In the genomic region with DNA sequence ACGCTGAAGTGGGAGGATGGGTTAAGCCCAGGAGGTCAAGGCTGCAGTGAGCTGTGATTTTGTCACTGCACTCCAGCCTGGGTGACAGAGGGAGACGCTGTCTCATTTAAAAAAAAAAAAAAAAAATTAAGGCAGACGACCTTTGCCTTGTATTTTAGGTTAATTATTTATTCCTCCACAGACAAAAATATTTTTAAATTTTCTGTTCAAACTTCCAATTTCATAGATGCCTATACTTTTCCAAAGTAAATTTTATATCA, we compare ENCODE assay signal across 26 cellular contexts. TPM values are rescaled to one million over a fixed set of nuclear protein-coding genes. Genes with fewer than 3 reads are reported as not detected.
DNase-seq lines count a peak whose midpoint lies in the region; ATAC-seq, FAIRE-seq and TF ChIP-seq lines count a peak whose summit lies in the region.
"Had no signal": no experiment of that assay in that cellular context is flagged by ENCODE, and none has a peak within 500 bp of the region (broad histone marks: within the 10 kb centered on the region; RNA-seq: fewer than 3 reads in every experiment).

No MANE protein-coding gene starts in this region.

- peaks cover 17% of the 10 kb centered on the region for H3K4me1 Mint-ChIP-seq in Caco-2 (ENCODE audit: low read depth, unreplicated experiment)
- H3K4me1 Mint-ChIP-seq in T-helper 17 cell, result no peaks in the 10 kb centered on the region
- peaks cover 40% of the 10 kb centered on the region for H3K4me1 Mint-ChIP-seq in progenitor cell of endocrine pancreas (ENCODE audit: low read depth)

- peaks cover 21% of the 10 kb centered on the region for H3K4me1 ChIP-seq in Caco-2
- peaks cover 12% of the 10 kb centered on the region for H3K4me1 ChIP-seq in HepG2 (ENCODE audit: insufficient read depth, low read length)
- H3K4me1 ChIP-seq: BLaER1, HAP-1 had no signal

- H3K36me3 Mint-ChIP-seq in Caco-2 (ENCODE audit: insufficient read depth, unreplicated experiment) (no peaks in the 10 kb centered on the region), T-helper 17 cell (ENCODE audit: low read depth) (peaks cover 5% of the 10 kb centered on the region), progenitor cell of endocrine pancreas (ENCODE audit: insufficient read depth) (peaks cover 5% of the 10 kb centered on the region)

- H3K4me3 ChIP-seq in Caco-2 (ENCODE audit: low read depth, low read length) (no peak overlapping the region), HepG2 (replicated peaks in 1 of 3; ENCODE audit: insufficient read depth in 1 of 3, low read depth in 2 of 3, low read length in 3 of 3) (no peak overlapping the region)
- H3K4me3 ChIP-seq: BLaER1, GM23338, HAP-1, SK-N-MC had no signal

- H3K36me3 ChIP-seq in Caco-2 (ENCODE audit: control insufficient read depth, insufficient read depth, low read length) (no peaks in the 10 kb centered on the region), HepG2 (replicated peaks in 1 of 2; ENCODE audit: control insufficient read depth in 1 of 2, insufficient read depth in 2 of 2, low read length in 2 of 2) (no peaks in the 10 kb centered on the region)
- H3K36me3 ChIP-seq: BLaER1, HAP-1 had no signal

- H3K27ac Mint-ChIP-seq in Caco-2 (ENCODE audit: unreplicated experiment) (no peak overlapping the region), T-helper 17 cell (peak overlapping the region; percentile 61), progenitor cell of endocrine pancreas (peak overlapping the region; percentile 89)
- H3K27ac Mint-ChIP-seq: CD4-positive, alpha-beta T cell; GM23338 had no signal

- H3K9me3 Mint-ChIP-seq in Caco-2 (ENCODE audit: unreplicated experiment), result peaks cover 9% of the 10 kb centered on the region
- peaks cover 10% of the 10 kb centered on the region for H3K9me3 Mint-ChIP-seq in progenitor cell of endocrine pancreas (ENCODE audit: low read depth)
- H3K9me3 Mint-ChIP-seq: CD4-positive, alpha-beta T cell had no signal

- no peaks in the 10 kb centered on the region for H3K79me2 ChIP-seq in HepG2 (ENCODE audit: insufficient read depth, low read length)

- TF ChIP-seq CTCF in Caco-2 (IDR thresholded peaks at IDR 0.05; ENCODE audit: insufficient read depth in 1 of 2, low read depth in 1 of 2, low read length in 1 of 2, severe bottlenecking in 1 of 2, unreplicated experiment in 1 of 2), result no peak
- no peak for TF ChIP-seq CTCF in HepG2 (CRISPR knock-in tag; IDR thresholded peaks at IDR 0.05)
- no peak for TF ChIP-seq CTCF in progenitor cell of endocrine pancreas (IDR thresholded peaks at IDR 0.05; ENCODE audit: unreplicated experiment)

- intact Hi-C loops in Caco-2 (cut with micrococcal nuclease; ENCODE audit: unreplicated experiment), result no loop called here
- intact Hi-C loops in HepG2 (cut with micrococcal nuclease; ENCODE audit: unreplicated experiment), result no loop called here

- H3K9me3 ChIP-seq in Caco-2 (no peaks in the 10 kb centered on the region), T-helper 17 cell (ENCODE audit: control insufficient read depth, low read length, poor library complexity, severe bottlenecking) (no peaks in the 10 kb centered on the region), HepG2 (ENCODE audit: low read length) (no peaks in the 10 kb centered on the region)
- H3K9me3 ChIP-seq: BLaER1, HAP-1 had no signal

- in situ Hi-C loops in HepG2 (cut with HindIII; ENCODE audit: extremely low pct_ligation_motif_present, low pct_unique_long_range_greater_than_20kb), result no loop called here

- TF ChIP-seq RAD21 in HepG2 (CRISPR knock-in tag; IDR thresholded peaks at IDR 0.05), result no peak

- DNase-seq in Caco-2 (no peak), T-helper 17 cell (no peak), HepG2 (ENCODE audit: low spot score) (no peak), progenitor cell of endocrine pancreas (ENCODE audit: low spot score, unreplicated experiment) (no peak), NCI-H2227 (lab: John Stamatoyannopoulos, UW; ENCODE audit: unreplicated experiment) (no peak), NCI-H146 (lab: John Stamatoyannopoulos, UW) (no peak)
- DNase-seq in activated CD4-positive, alpha-beta T cell treated with anti-CD3 and anti-CD28 coated beads, Interleukin-2, amount 50 U/mL, for 48 hours, result no peak
- DNase-seq: CD4-positive, alpha-beta T cell; COR-L47; DMS153; KBM-7; NCI-H1092; NCI-H1694; NCI-H2081; NCI-H2171; NCI-H526; Right ventricle myocardium superior had no signal

- H4K20me1 ChIP-seq in HepG2 (ENCODE audit: insufficient read depth, low read length), result no peaks in the 10 kb centered on the region
- H4K20me1 ChIP-seq: BLaER1 had no signal

- CTCF ChIA-PET in Caco-2 (lab: Charles Lee) (interaction anchor here (0.7 to 1.2 kb wide), 2 partner anchors 33 to 96 kb away, joined by 3 to 6 read pairs; a partner anchor contains a TSS), HepG2 (lab: Yijun Ruan, JAX; ENCODE audit: low intra/inter-chr PET ratio, low total read pairs) (no interaction called here)

- ATAC-seq in T-helper 17 cell (no peak), HepG2 (peak; percentile 64), GM21423 (IDR thresholded peaks at IDR 0.05; ENCODE audit: unreplicated experiment) (no peak)
- ATAC-seq: GM23338 had no signal

- no peak overlapping the region for H3K4me2 ChIP-seq in HepG2 (ENCODE audit: low read depth, low read length)
- H3K4me2 ChIP-seq: BLaER1, GM23338 had no signal

- H3K4me3 Mint-ChIP-seq in Caco-2 (ENCODE audit: unreplicated experiment) (peak overlapping the region; percentile 34), T-helper 17 cell (no peak overlapping the region), progenitor cell of endocrine pancreas (ENCODE audit: low read depth) (peak overlapping the region; percentile 35)
- H3K4me3 Mint-ChIP-seq: CD4-positive, alpha-beta T cell; GM23338 had no signal

- H3K27me3 Mint-ChIP-seq in Caco-2 (ENCODE audit: insufficient read depth, unreplicated experiment) (no peaks in the 10 kb centered on the region), T-helper 17 cell (peaks cover 17% of the 10 kb centered on the region), progenitor cell of endocrine pancreas (no peaks in the 10 kb centered on the region)

- no peak overlapping the region for H2AFZ ChIP-seq in HepG2 (ENCODE audit: low read length)
- H2AFZ ChIP-seq: GM23338 had no signal

- TF ChIP-seq POLR2A in HepG2 (IDR thresholded peaks at IDR 0.05; ENCODE audit: insufficient read depth in 1 of 2, low read depth in 2 of 2, low read length in 2 of 2), result no peak

- no peak overlapping the region for H3K27ac ChIP-seq in HepG2 (ENCODE audit: extremely low read length, insufficient read depth, low read length)
- H3K27ac ChIP-seq: BLaER1, SK-N-MC had no signal

- POLR2A ChIA-PET in Caco-2 (lab: Charles Lee), result interaction anchor here (0.6 kb wide), 2 partner anchors 54 to 265 kb away, joined by 3 to 4 read pairs; no protein-coding TSS in a partner anchor
- POLR2A ChIA-PET in HepG2 (lab: Yijun Ruan, JAX), result interaction anchor here (0.7 kb wide), 1 partner anchor 16 kb away, joined by 3 read pairs; no protein-coding TSS in a partner anchor

- TF ChIP-seq EP300 in HepG2 (IDR thresholded peaks at IDR 0.05; ENCODE audit: low read depth in 2 of 2, low read length in 2 of 2), result no peak
- TF ChIP-seq EP300 in HepG2 (CRISPR knock-in tag; IDR thresholded peaks at IDR 0.05; ENCODE audit: borderline replicate concordance), result no peak

- peak; percentile 28 for FAIRE-seq in HepG2 (lab: Jason Lieb, UNC)
- FAIRE-seq: A204.1, GM12891 had no signal

- BruUV-seq in Caco-2 (replicated peaks; lab: Mats Ljungman, UMichigan), result no TSS peak
- no TSS peak for BruUV-seq in HepG2 (replicated peaks; lab: Mats Ljungman, UMichigan)

- 1% methylated on average over 3 of the region's 3 CpGs for WGBS in HepG2 (ENCODE audit: low lambda C conversion rate)

- H3K27me3 ChIP-seq in Caco-2 (replicated peaks; ENCODE audit: control insufficient read depth, insufficient read depth, low read length) (no peaks in the 10 kb centered on the region), HepG2 (ENCODE audit: control insufficient read depth in 1 of 2, insufficient read depth in 2 of 2, low read length in 2 of 2) (no peaks in the 10 kb centered on the region)
- H3K27me3 ChIP-seq: BLaER1 had no signal

- H3K9ac ChIP-seq in HepG2 (ENCODE audit: insufficient read depth, low read depth, low read length), result no peak overlapping the region
- H3K9ac ChIP-seq: BLaER1 had no signal

RNA-seq across cellular contexts. Expression of a gene that starts 6.3 kb away (rescaled TPM):
- total RNA-seq in Caco-2 (2022), result not detected in 2 replicates
- not detected for total RNA-seq in T-helper 17 cell
- not detected in 2 replicates for total RNA-seq in HepG2 (2016; rRNA removed; fragmentation: Illumina TruSeq; extraction: Trizol)
- total RNA-seq in HepG2 (2016; cell fraction: cytosol; rRNA removed; fragmentation: Illumina TruSeq; extraction: Trizol; ENCODE audit: low read depth), result not detected in 2 replicates
- not detected in 2 replicates for total RNA-seq in HepG2 (2016; cell fraction: insoluble cytoplasmic fraction; rRNA removed; fragmentation: Illumina TruSeq; extraction: Trizol)
- total RNA-seq in HepG2 (2016; cell fraction: membrane; rRNA removed; fragmentation: Illumina TruSeq; extraction: Trizol), result not detected in 2 replicates
- not detected in 2 replicates for total RNA-seq in HepG2 (2016; cell fraction: nucleus; rRNA removed; fragmentation: Illumina TruSeq; extraction: Trizol)
- not detected in 2 replicates for polyA plus RNA-seq in HepG2 (2011; rRNA removed)
- polyA plus RNA-seq in HepG2 (2011; cell fraction: cytosol; rRNA removed), result not detected in 2 replicates
- not detected in 2 replicates for polyA plus RNA-seq in HepG2 (2011; cell fraction: nucleus; rRNA removed)
- polyA plus RNA-seq in HepG2 (2012), result not detected in 2 replicates
- not detected in 2 replicates for polyA plus RNA-seq in HepG2 (2016; cell fraction: cytosol; fragmentation: Illumina TruSeq; extraction: Trizol; ENCODE audit: low read depth)
- not detected in 2 replicates for polyA plus RNA-seq in HepG2 (2016; cell fraction: insoluble cytoplasmic fraction; fragmentation: Illumina TruSeq; extraction: Trizol; ENCODE audit: low read depth)
- not detected in 2 replicates for polyA plus RNA-seq in HepG2 (2016; cell fraction: membrane; fragmentation: Illumina TruSeq; extraction: Trizol; ENCODE audit: low read depth)
- not detected in 2 replicates for polyA plus RNA-seq in HepG2 (2016; cell fraction: nucleus; fragmentation: Illumina TruSeq; extraction: Trizol; ENCODE audit: insufficient read depth, low read depth)
- polyA minus RNA-seq in HepG2 (2011; rRNA and poly(A)+ RNA removed; ENCODE audit: low replicate concordance), result not detected in 2 replicates
- polyA minus RNA-seq in HepG2 (2011; cell fraction: cytosol; rRNA and poly(A)+ RNA removed), result not detected in 2 replicates
- polyA minus RNA-seq in HepG2 (2011; cell fraction: nucleus; rRNA and poly(A)+ RNA removed), result not detected in 2 replicates
- not detected in 2 replicates for total RNA-seq in progenitor cell of endocrine pancreas
- total RNA-seq: CD4-positive, alpha-beta T cell; G401; GM23338; Right ventricle myocardium superior; RPMI7951 had no signal
- polyA plus RNA-seq: GM23338 had no signal

RNA-seq across cellular contexts. Expression of a gene that starts 32.6 kb away (rescaled TPM):
- total RNA-seq in Caco-2 (2022) (64.3 and 73.1 TPM in 2 replicates), T-helper 17 cell (10 to 100 TPM; 32.9 to 50.4 TPM), HepG2 (2016; rRNA removed; fragmentation: Illumina TruSeq; extraction: Trizol) (63.5 and 72.8 TPM in 2 replicates), progenitor cell of endocrine pancreas (67.7 and 73.2 TPM in 2 replicates)
- total RNA-seq in HepG2 (2016; cell fraction: cytosol; rRNA removed; fragmentation: Illumina TruSeq; extraction: Trizol; ENCODE audit: low read depth), result 166 and 170 TPM in 2 replicates
- 59.3 and 73.4 TPM in 2 replicates for total RNA-seq in HepG2 (2016; cell fraction: insoluble cytoplasmic fraction; rRNA removed; fragmentation: Illumina TruSeq; extraction: Trizol)
- total RNA-seq in HepG2 (2016; cell fraction: membrane; rRNA removed; fragmentation: Illumina TruSeq; extraction: Trizol), result 169 and 174 TPM in 2 replicates
- 26.7 and 33.2 TPM in 2 replicates for total RNA-seq in HepG2 (2016; cell fraction: nucleus; rRNA removed; fragmentation: Illumina TruSeq; extraction: Trizol)
- 13.5 and 16.0 TPM in 2 replicates for polyA plus RNA-seq in HepG2 (2011; rRNA removed)
- polyA plus RNA-seq in HepG2 (2011; cell fraction: cytosol; rRNA removed), result 10.7 and 20.4 TPM in 2 replicates
- 8.3 and 8.5 TPM in 2 replicates for polyA plus RNA-seq in HepG2 (2011; cell fraction: nucleus; rRNA removed)
- 22.1 and 42.4 TPM in 2 replicates for polyA plus RNA-seq in HepG2 (2012)
- polyA plus RNA-seq in HepG2 (2016; cell fraction: cytosol; fragmentation: Illumina TruSeq; extraction: Trizol; ENCODE audit: low read depth), result 232 and 243 TPM in 2 replicates
- polyA plus RNA-seq in HepG2 (2016; cell fraction: insoluble cytoplasmic fraction; fragmentation: Illumina TruSeq; extraction: Trizol; ENCODE audit: low read depth), result 51.6 and 57.6 TPM in 2 replicates
- 144 and 151 TPM in 2 replicates for polyA plus RNA-seq in HepG2 (2016; cell fraction: membrane; fragmentation: Illumina TruSeq; extraction: Trizol; ENCODE audit: low read depth)
- 47.5 and 48.3 TPM in 2 replicates for polyA plus RNA-seq in HepG2 (2016; cell fraction: nucleus; fragmentation: Illumina TruSeq; extraction: Trizol; ENCODE audit: insufficient read depth, low read depth)
- polyA minus RNA-seq in HepG2 (2011; rRNA and poly(A)+ RNA removed; ENCODE audit: low replicate concordance), result 0.23 and 2.4 TPM in 2 replicates
- polyA minus RNA-seq in HepG2 (2011; cell fraction: cytosol; rRNA and poly(A)+ RNA removed), result 4.3 and 5.5 TPM in 2 replicates
- 8.5 and 8.8 TPM in 2 replicates for polyA minus RNA-seq in HepG2 (2011; cell fraction: nucleus; rRNA and poly(A)+ RNA removed)
